ENCODE assay signal across 1 cellular context in genomic region chr14:73457050-73457934, GRCh38.
TF ChIP-seq lines count a peak whose summit lies in the region.

No MANE protein-coding gene starts in this region.

TF ChIP-seq in HEK293, 187 proteins besides CTCF, POLR2A, EP300 and RAD21 (continued from another document):
- TF ChIP-seq, protein P1, sequence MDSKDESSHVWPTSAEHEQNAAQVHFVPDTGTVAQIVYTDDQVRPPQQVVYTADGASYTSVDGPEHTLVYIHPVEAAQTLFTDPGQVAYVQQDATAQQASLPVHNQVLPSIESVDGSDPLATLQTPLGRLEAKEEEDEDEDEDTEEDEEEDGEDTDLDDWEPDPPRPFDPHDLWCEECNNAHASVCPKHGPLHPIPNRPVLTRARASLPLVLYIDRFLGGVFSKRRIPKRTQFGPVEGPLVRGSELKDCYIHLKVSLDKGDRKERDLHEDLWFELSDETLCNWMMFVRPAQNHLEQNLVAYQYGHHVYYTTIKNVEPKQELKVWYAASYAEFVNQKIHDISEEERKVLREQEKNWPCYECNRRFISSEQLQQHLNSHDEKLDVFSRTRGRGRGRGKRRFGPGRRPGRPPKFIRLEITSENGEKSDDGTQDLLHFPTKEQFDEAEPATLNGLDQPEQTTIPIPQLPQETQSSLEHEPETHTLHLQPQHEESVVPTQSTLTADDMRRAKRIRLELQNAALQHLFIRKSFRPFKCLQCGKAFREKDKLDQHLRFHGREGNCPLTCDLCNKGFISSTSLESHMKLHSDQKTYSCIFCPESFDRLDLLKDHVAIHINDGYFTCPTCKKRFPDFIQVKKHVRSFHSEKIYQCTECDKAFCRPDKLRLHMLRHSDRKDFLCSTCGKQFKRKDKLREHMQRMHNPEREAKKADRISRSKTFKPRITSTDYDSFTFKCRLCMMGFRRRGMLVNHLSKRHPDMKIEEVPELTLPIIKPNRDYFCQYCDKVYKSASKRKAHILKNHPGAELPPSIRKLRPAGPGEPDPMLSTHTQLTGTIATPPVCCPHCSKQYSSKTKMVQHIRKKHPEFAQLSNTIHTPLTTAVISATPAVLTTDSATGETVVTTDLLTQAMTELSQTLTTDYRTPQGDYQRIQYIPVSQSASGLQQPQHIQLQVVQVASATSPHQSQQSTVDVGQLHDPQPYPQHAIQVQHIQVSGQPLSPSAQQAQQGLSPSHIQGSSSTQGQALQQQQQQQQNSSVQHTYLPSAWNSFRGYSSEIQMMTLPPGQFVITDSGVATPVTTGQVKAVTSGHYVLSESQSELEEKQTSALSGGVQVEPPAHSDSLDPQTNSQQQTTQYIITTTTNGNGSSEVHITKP (tag by site-specific recombination; IDR thresholded peaks at IDR 0.05), result peak; percentile 83
- TF ChIP-seq ZEB2 (tag by site-specific recombination; IDR thresholded peaks at IDR 0.05), result no peak
- peak; percentile 34 for TF ChIP-seq ZIC2 (tag by site-specific recombination; IDR thresholded peaks at IDR 0.05)
- peak; percentile 70; the same call in 1 of the 2 replicates for TF ChIP-seq PRDM1 (tag by site-specific recombination; IDR thresholded peaks at IDR 0.05)
- TF ChIP-seq SP2 (tag by site-specific recombination; IDR thresholded peaks at IDR 0.05), result peak; percentile 65
- TF ChIP-seq OVOL3 (tag by site-specific recombination; IDR thresholded peaks at IDR 0.05), result no peak
- TF ChIP-seq ZNF416 (tag by site-specific recombination; IDR thresholded peaks at IDR 0.05), result no peak
- no peak for TF ChIP-seq ZNF223 (tag by site-specific recombination; IDR thresholded peaks at IDR 0.05)
- TF ChIP-seq ZNF610 (tag by site-specific recombination; IDR thresholded peaks at IDR 0.05; ENCODE audit: borderline replicate concordance), result no peak
- 0 out of 2 replicates have a peak, but pooled peaks have one; percentile 8 for TF ChIP-seq ZNF398 (tag by site-specific recombination; IDR thresholded peaks at IDR 0.05)
- TF ChIP-seq, protein P2, sequence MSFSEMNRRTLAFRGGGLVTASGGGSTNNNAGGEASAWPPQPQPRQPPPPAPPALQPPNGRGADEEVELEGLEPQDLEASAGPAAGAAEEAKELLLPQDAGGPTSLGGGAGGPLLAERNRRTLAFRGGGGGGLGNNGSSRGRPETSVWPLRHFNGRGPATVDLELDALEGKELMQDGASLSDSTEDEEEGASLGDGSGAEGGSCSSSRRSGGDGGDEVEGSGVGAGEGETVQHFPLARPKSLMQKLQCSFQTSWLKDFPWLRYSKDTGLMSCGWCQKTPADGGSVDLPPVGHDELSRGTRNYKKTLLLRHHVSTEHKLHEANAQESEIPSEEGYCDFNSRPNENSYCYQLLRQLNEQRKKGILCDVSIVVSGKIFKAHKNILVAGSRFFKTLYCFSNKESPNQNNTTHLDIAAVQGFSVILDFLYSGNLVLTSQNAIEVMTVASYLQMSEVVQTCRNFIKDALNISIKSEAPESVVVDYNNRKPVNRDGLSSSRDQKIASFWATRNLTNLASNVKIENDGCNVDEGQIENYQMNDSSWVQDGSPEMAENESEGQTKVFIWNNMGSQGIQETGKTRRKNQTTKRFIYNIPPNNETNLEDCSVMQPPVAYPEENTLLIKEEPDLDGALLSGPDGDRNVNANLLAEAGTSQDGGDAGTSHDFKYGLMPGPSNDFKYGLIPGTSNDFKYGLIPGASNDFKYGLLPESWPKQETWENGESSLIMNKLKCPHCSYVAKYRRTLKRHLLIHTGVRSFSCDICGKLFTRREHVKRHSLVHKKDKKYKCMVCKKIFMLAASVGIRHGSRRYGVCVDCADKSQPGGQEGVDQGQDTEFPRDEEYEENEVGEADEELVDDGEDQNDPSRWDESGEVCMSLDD (tag by site-specific recombination; IDR thresholded peaks at IDR 0.05), result peak; percentile 41; the same call in 1 of the 2 replicates
- TF ChIP-seq ZNF394 (tag by site-specific recombination; IDR thresholded peaks at IDR 0.05; ENCODE audit: borderline replicate concordance), result peak; percentile 94
- TF ChIP-seq ZNF768 (tag by site-specific recombination; IDR thresholded peaks at IDR 0.05), result no peak
- TF ChIP-seq ZNF341 (tag by site-specific recombination; IDR thresholded peaks at IDR 0.05; ENCODE audit: low read depth), result peak; percentile 92
- no peak for TF ChIP-seq ZNF777 (tag by site-specific recombination; IDR thresholded peaks at IDR 0.05; ENCODE audit: borderline replicate concordance)
- TF ChIP-seq SCRT2 (tag by site-specific recombination; IDR thresholded peaks at IDR 0.05), result no peak
- no peak for TF ChIP-seq BCL6B (tag by site-specific recombination; IDR thresholded peaks at IDR 0.05)
- peak; percentile 68; the same call in 1 of the 2 replicates for TF ChIP-seq IKZF3 (tag by site-specific recombination; IDR thresholded peaks at IDR 0.05)
- TF ChIP-seq, protein P3, sequence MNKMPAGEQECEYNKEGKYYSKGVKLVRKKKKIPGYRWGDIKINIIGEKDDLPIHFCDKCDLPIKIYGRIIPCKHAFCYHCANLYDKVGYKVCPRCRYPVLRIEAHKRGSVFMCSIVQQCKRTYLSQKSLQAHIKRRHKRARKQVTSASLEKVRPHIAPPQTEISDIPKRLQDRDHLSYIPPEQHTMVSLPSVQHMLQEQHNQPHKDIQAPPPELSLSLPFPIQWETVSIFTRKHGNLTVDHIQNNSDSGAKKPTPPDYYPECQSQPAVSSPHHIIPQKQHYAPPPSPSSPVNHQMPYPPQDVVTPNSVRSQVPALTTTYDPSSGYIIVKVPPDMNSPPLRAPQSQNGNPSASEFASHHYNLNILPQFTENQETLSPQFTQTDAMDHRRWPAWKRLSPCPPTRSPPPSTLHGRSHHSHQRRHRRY (tag by site-specific recombination; IDR thresholded peaks at IDR 0.05), result no peak
